19 cellular contexts compared by ENCODE assay signal in the genomic region with DNA sequence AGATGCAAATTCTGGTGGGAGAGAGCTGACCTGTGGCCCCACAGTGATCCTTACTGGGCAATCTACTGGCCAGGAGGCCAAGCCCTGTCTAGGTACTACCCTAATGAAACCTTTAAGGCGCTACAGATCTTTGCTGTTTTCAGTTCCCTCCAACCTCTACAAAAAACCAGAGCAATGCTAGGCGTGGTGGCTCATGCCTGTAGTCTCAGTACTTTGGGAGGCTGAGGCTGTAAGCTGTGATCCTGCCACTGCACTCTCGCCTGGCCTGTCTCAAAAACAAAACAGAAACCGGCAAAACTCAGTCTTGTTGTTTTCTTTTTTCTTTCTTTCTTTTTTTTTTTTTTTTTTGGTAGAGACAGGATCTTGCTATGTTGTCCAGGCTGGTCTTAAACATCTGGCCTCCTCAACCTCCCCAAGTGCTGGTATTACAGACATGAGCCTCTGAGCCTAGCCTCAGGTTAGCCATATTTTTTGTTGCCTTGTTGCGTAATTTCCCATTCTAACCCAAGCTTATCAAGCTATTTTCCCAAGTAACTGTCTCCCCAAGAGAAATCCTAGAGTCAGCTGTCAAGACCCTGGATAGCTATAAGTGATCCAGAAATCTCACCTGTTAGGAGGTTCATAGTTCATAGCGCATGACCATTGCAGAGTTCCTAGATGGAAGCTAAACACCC. TPM values are rescaled to one million over a fixed set of nuclear protein-coding genes. Genes with fewer than 3 reads are reported as not detected.
DNase-seq lines count a peak whose midpoint lies in the region; ATAC-seq and TF ChIP-seq lines count a peak whose summit lies in the region.
"Had no signal": no experiment of that assay in that cellular context is flagged by ENCODE, and none has a peak within 500 bp of the region (broad histone marks: within the 10 kb centered on the region; RNA-seq: fewer than 3 reads in every experiment).

No MANE protein-coding gene starts in this region.

- peak; percentile 21 for ATAC-seq in HG02885 (IDR thresholded peaks at IDR 0.05; ENCODE audit: poor library complexity, unreplicated experiment)
- peak in 1 of 2 donors; percentile 6 for ATAC-seq in stimulated activated naive B cell treated with anti-CD40 and anti-IgM and Interleukin-4, amounts not matched to agents 10 μg/mL and 1 μg/mL and 100 μg/mL, for 72 hours (replicated peaks)

- no peaks in the 10 kb centered on the region for H3K27me3 Mint-ChIP-seq in activated CD4-positive, alpha-beta T cell treated with anti-CD3 and anti-CD28 coated beads, Interleukin-2, amount 10 ng/mL, durations not matched to agents 7 days and 5 days
- H3K27me3 Mint-ChIP-seq in dendritic cell treated with granulocyte-macrophage colony-stimulating factor and Interleukin-4, amounts not matched to agents 40 ng/mL and 50 ng/mL, for 4 days = no peaks in the 10 kb centered on the region
- no peaks in the 10 kb centered on the region for H3K27me3 Mint-ChIP-seq in stimulated activated naive B cell treated with anti-CD40 and anti-IgM and Interleukin-4, amounts not matched to agents 10 μg/mL and 1 μg/mL and 100 μg/mL, for 72 hours

- no peaks in the 10 kb centered on the region for H3K4me1 ChIP-seq in breast epithelium

- H3K4me3 ChIP-seq in breast epithelium = no peak overlapping the region
- H3K4me3 ChIP-seq: BLaER1 treated with 17β-estradiol and CSF1 and Interleukin-3, amounts not matched to agents 10 nM and 100 nM; GM23248; MG63 had no signal

- H3K4me3 Mint-ChIP-seq in activated CD4-positive, alpha-beta T cell treated with anti-CD3 and anti-CD28 coated beads, Interleukin-2, amount 10 ng/mL, durations not matched to agents 7 days and 5 days = no peak overlapping the region
- no peak overlapping the region for H3K4me3 Mint-ChIP-seq in dendritic cell treated with granulocyte-macrophage colony-stimulating factor and Interleukin-4, amounts not matched to agents 40 ng/mL and 50 ng/mL, for 4 days
- H3K4me3 Mint-ChIP-seq in stimulated activated naive B cell treated with anti-CD40 and anti-IgM and Interleukin-4, amounts not matched to agents 10 μg/mL and 1 μg/mL and 100 μg/mL, for 72 hours = no peak overlapping the region

- DNase-seq in activated CD4-positive, alpha-beta T cell treated with anti-CD3 and anti-CD28 coated beads, Interleukin-2, amount 10 ng/mL, durations not matched to agents 7 days and 5 days = no peak
- no peak for DNase-seq in activated CD4-positive, alpha-beta T cell treated with anti-CD3 and anti-CD28 coated beads, Interleukin-2, amount 50 U/mL, for 48 hours
- DNase-seq in stimulated activated naive B cell treated with anti-CD40 and anti-IgM and Interleukin-4, amounts not matched to agents 10 μg/mL and 1 μg/mL and 100 μg/mL, for 72 hours = no peak
- DNase-seq in stimulated activated CD8-positive, alpha-beta memory T cell treated with anti-CD3 and anti-CD28 coated beads, Interleukin-4, amount 100 ng/mL, for 48 hours = no peak
- DNase-seq in AG08396 (ENCODE audit: low spot score) = no peak
- DNase-seq in breast epithelium (ENCODE audit: low spot score in 2 of 2) = no peak
- DNase-seq: GM23248, MG63, NCI-H1105, NCI-H187, NCI-H2171, NCI-H82, SHP77 treated with DMSO at 0.1 percent for 48 hours had no signal

- H3K27me3 ChIP-seq in breast epithelium = no peaks in the 10 kb centered on the region
- H3K27me3 ChIP-seq: BLaER1 treated with 17β-estradiol and CSF1 and Interleukin-3, amounts not matched to agents 10 nM and 100 nM; MG63 had no signal

- H3K27ac Mint-ChIP-seq in activated CD4-positive, alpha-beta T cell treated with anti-CD3 and anti-CD28 coated beads, Interleukin-2, amount 10 ng/mL, durations not matched to agents 7 days and 5 days = peak overlapping the region; percentile 3
- H3K27ac Mint-ChIP-seq in dendritic cell treated with granulocyte-macrophage colony-stimulating factor and Interleukin-4, amounts not matched to agents 40 ng/mL and 50 ng/mL, for 4 days = peak overlapping the region; percentile 27
- H3K27ac Mint-ChIP-seq in stimulated activated naive B cell treated with anti-CD40 and anti-IgM and Interleukin-4, amounts not matched to agents 10 μg/mL and 1 μg/mL and 100 μg/mL, for 72 hours = peak overlapping the region; percentile 81

- CTCF ChIA-PET in activated CD4-positive, alpha-beta T cell treated with anti-CD3 and anti-CD28 coated beads, Interleukin-2, amount 10 ng/mL, durations not matched to agents 7 days and 5 days (lab: Charles Lee) = interaction anchor here (0.9 to 1.1 kb wide), 3 partner anchors 9 to 17 kb away, joined by 3 to 5 read pairs (median 3); no protein-coding TSS in a partner anchor

- no peak for TF ChIP-seq POLR2A in breast epithelium (IDR thresholded peaks at IDR 0.05)

- H3K36me3 ChIP-seq in breast epithelium = no peaks in the 10 kb centered on the region
- H3K36me3 ChIP-seq: MG63 had no signal

- no peak for TF ChIP-seq CTCF in breast epithelium (IDR thresholded peaks at IDR 0.05)

- H3K4me1 Mint-ChIP-seq in activated CD4-positive, alpha-beta T cell treated with anti-CD3 and anti-CD28 coated beads, Interleukin-2, amount 10 ng/mL, durations not matched to agents 7 days and 5 days = peaks cover 20% of the 10 kb centered on the region
- H3K4me1 Mint-ChIP-seq in dendritic cell treated with granulocyte-macrophage colony-stimulating factor and Interleukin-4, amounts not matched to agents 40 ng/mL and 50 ng/mL, for 4 days (ENCODE audit: low read depth) = peaks cover 19% of the 10 kb centered on the region
- peaks cover 12 to 18% of the 10 kb centered on the region in 2 donors for H3K4me1 Mint-ChIP-seq in stimulated activated naive B cell treated with anti-CD40 and anti-IgM and Interleukin-4, amounts not matched to agents 10 μg/mL and 1 μg/mL and 100 μg/mL, for 72 hours

- H3K27ac ChIP-seq in breast epithelium = no peak overlapping the region
- H3K27ac ChIP-seq: 22Rv1; BLaER1 treated with 17β-estradiol and CSF1 and Interleukin-3, amounts not matched to agents 10 nM and 100 nM; GM23248; HL-60; KMS-11 had no signal

- peaks cover 10% of the 10 kb centered on the region for H3K9me3 Mint-ChIP-seq in activated CD4-positive, alpha-beta T cell treated with anti-CD3 and anti-CD28 coated beads, Interleukin-2, amount 10 ng/mL, durations not matched to agents 7 days and 5 days
- peaks cover 12% of the 10 kb centered on the region for H3K9me3 Mint-ChIP-seq in dendritic cell treated with granulocyte-macrophage colony-stimulating factor and Interleukin-4, amounts not matched to agents 40 ng/mL and 50 ng/mL, for 4 days
- H3K9me3 Mint-ChIP-seq in stimulated activated naive B cell treated with anti-CD40 and anti-IgM and Interleukin-4, amounts not matched to agents 10 μg/mL and 1 μg/mL and 100 μg/mL, for 72 hours = peaks cover 0 to 5% of the 10 kb centered on the region in 2 donors

- H3K9me3 ChIP-seq in breast epithelium = no peaks in the 10 kb centered on the region
- H3K9me3 ChIP-seq: MG63 had no signal

- intact Hi-C loops in dendritic cell treated with granulocyte-macrophage colony-stimulating factor and Interleukin-4, amounts not matched to agents 40 ng/mL and 50 ng/mL, for 4 days (cut with micrococcal nuclease) = no loop called here
- intact Hi-C loops in breast epithelium (cut with DNase I; ENCODE audit: low total_unique reads) = no loop called here

- H3K36me3 Mint-ChIP-seq in activated CD4-positive, alpha-beta T cell treated with anti-CD3 and anti-CD28 coated beads, Interleukin-2, amount 10 ng/mL, durations not matched to agents 7 days and 5 days (ENCODE audit: low read depth) = peaks cover 3% of the 10 kb centered on the region
- H3K36me3 Mint-ChIP-seq in dendritic cell treated with granulocyte-macrophage colony-stimulating factor and Interleukin-4, amounts not matched to agents 40 ng/mL and 50 ng/mL, for 4 days (ENCODE audit: low read depth) = peaks cover 27% of the 10 kb centered on the region
- H3K36me3 Mint-ChIP-seq in stimulated activated naive B cell treated with anti-CD40 and anti-IgM and Interleukin-4, amounts not matched to agents 10 μg/mL and 1 μg/mL and 100 μg/mL, for 72 hours = peaks cover 0 to 4% of the 10 kb centered on the region in 2 donors

- POLR2A ChIA-PET in activated CD4-positive, alpha-beta T cell treated with anti-CD3 and anti-CD28 coated beads, Interleukin-2, amount 10 ng/mL, durations not matched to agents 7 days and 5 days (lab: Charles Lee) = no interaction called here

RNA-seq across cellular contexts. Expression of a gene that starts 2.8 kb away (rescaled TPM):
- 1 to 10 TPM in 1 of 2 experiments, under 1 TPM in 1; 0.57 to 1.2 TPM for total RNA-seq in activated CD4-positive, alpha-beta T cell treated with anti-CD3 and anti-CD28 coated beads, Interleukin-2, amount 10 ng/mL, durations not matched to agents 7 days and 5 days
- 1 to 10 TPM; 3.0 to 4.9 (median 4.8) TPM for total RNA-seq in breast epithelium

Comparison
In these comparisons a context has a peak if more than half of its experiments do, and no peak if none do; other contexts are left out.
1. H3K27ac Mint-ChIP-seq: peak in every context shown above with its lines; median percentile 81 in stimulated activated naive B cell treated with anti-CD40 and anti-IgM and Interleukin-4, amounts not matched to agents 10 μg/mL and 1 μg/mL and 100 μg/mL, for 72 hours; 27 in dendritic cell treated with granulocyte-macrophage colony-stimulating factor and Interleukin-4, amounts not matched to agents 40 ng/mL and 50 ng/mL, for 4 days; 3 in activated CD4-positive, alpha-beta T cell treated with anti-CD3 and anti-CD28 coated beads, Interleukin-2, amount 10 ng/mL, durations not matched to agents 7 days and 5 days.